In the genomic region with DNA sequence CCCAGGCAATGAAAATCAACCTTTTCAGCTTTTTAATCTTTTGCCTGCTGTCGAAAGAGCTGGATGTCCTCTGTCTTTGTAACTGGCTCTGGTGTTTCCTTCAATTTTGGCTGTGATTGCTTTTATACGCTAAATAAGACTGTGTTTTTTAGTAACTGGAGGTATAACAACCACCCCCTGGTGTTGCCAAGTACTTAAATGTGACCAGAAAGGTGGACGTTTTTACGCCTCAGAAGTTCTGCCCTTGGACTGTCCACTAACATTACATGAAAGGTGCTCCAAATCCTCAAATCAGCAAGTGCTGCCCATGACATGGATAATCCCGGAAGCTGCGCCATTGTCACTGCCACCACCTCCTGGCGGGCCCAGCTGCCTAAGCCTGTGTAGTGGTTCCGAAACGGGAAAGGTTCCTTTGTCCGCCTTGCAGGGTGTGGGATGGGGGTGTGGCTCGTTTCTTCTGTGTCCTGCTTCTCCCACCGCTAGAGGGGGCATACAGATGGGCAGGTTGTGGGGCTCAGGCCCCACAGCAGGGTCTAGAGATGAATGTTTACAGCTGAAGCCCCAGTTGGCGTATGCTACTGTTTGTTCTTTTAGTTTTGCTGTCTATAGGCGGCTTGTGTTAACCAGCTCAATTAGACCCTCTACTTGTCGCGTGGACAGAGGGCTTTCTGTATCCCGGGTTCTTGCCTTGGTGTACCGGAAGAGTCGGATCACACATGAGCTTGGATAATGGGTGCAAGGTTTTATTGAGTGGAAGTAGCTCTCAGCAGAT, we compare ENCODE assay signal across 8 cellular contexts.
DNase-seq lines count a peak whose midpoint lies in the region; ATAC-seq and TF ChIP-seq lines count a peak whose summit lies in the region.

No MANE protein-coding gene starts in this region.

- DNase-seq in AG20443 (ENCODE audit: low spot score) (peak; percentile 61), H4 (ENCODE audit: low spot score) (peak; percentile 13), RWPE1 (ENCODE audit: low spot score) (peak; percentile 22), foreskin melanocyte (peak; percentile 12), upper lobe of right lung (no peak), NCI-H2196 treated with DMSO at 0.1 percent for 48 hours (lab: John Stamatoyannopoulos, UW; ENCODE audit: unreplicated experiment) (no peak)

- peaks cover 5% of the 10 kb centered on the region for H3K4me1 ChIP-seq in upper lobe of right lung

- H3K4me3 ChIP-seq in upper lobe of right lung: no peak overlapping the region

- H3K27ac ChIP-seq in RWPE1 (no peak overlapping the region), upper lobe of right lung (no peak overlapping the region)

- TF ChIP-seq CTCF in RWPE1 (conservative IDR thresholded peaks at IDR 0.05; ENCODE audit: low read depth) (peak; percentile 64), upper lobe of right lung (IDR thresholded peaks at IDR 0.05) (peak; percentile 29)

- ATAC-seq in upper lobe of right lung: peak; percentile 22
- ATAC-seq in GM21367 (IDR thresholded peaks at IDR 0.05; ENCODE audit: unreplicated experiment): no peak
- ATAC-seq in GM21576 (IDR thresholded peaks at IDR 0.05; ENCODE audit: unreplicated experiment): no peak

- no peaks in the 10 kb centered on the region for H3K9me3 ChIP-seq in upper lobe of right lung

- H3K27me3 ChIP-seq in upper lobe of right lung: no peaks in the 10 kb centered on the region

- H3K36me3 ChIP-seq in upper lobe of right lung: no peaks in the 10 kb centered on the region

- intact Hi-C loops in upper lobe of right lung (cut with DNase I): no loop called here

- CTCF ChIA-PET in RWPE1 (lab: Yijun Ruan, JAX): interaction anchor here (0.5 to 0.6 kb wide), 3 partner anchors 105 to 144 kb away, joined by 4 read pairs; no protein-coding TSS in a partner anchor

- POLR2A ChIA-PET in RWPE1 (lab: Yijun Ruan, JAX; ENCODE audit: low non-redundant PET): no interaction called here

Comparison
In these comparisons a context has a peak if more than half of its experiments do, and no peak if none do; other contexts are left out.
1. DNase-seq: peak in AG20443 (single experiment), H4 (single experiment), RWPE1 (single experiment) and foreskin melanocyte (single experiment); none in upper lobe of right lung (single experiment) and NCI-H2196 treated with DMSO at 0.1 percent for 48 hours (single experiment).